Comparison of ENCODE assay signal across 8 cellular contexts in genomic region chr1:245154429-245155185, GRCh38. TPM values are rescaled to one million over a fixed set of nuclear protein-coding genes. Genes with fewer than 3 reads are reported as not detected.
A peak's percentile ranks its signal among the peaks of the same experiment; 100 is the strongest.
DNase-seq lines count a peak whose midpoint lies in the region; ATAC-seq and TF ChIP-seq lines count a peak whose summit lies in the region.

TSS of gene KIF26B (plus strand) at chr1:245154985. CDS start at chr1:245155425, 440 bp downstream.

- H3K27ac Mint-ChIP-seq in CD4-positive, CD25-positive, alpha-beta regulatory T cell = no peak within 1 kb of the TSS

- 0 to 1% (median 0%) methylated on average over 20 to 81 of the region's 81 CpGs for WGBS in spleen, 5 donors

- peaks cover 68% of the 10 kb centered on the region for H3K27me3 Mint-ChIP-seq in CD4-positive, CD25-positive, alpha-beta regulatory T cell

- H3K4me3 ChIP-seq in CD4-positive, CD25-positive, alpha-beta regulatory T cell (ENCODE audit: low read depth, low read length) = peak within 1 kb of the TSS; percentile 55
- H3K4me3 ChIP-seq in HFF-Myc (replicated peaks; ENCODE audit: low read depth, low read length) (peak within 1 kb of the TSS; percentile 65), SJCRH30 (peak within 1 kb of the TSS; percentile 71), breast epithelium (peak within 1 kb of the TSS; percentile 48 to 68 (median 54)), spleen (peak within 1 kb of the TSS; percentile 40 to 77 (median 60))

- peaks cover 36% of the 10 kb centered on the region for H3K27me3 ChIP-seq in CD4-positive, CD25-positive, alpha-beta regulatory T cell (ENCODE audit: control insufficient read depth, insufficient read depth, low read length)
- H3K27me3 ChIP-seq in SJCRH30 (no peaks in the 10 kb centered on the region), breast epithelium (no peaks in the 10 kb centered on the region), spleen (replicated peaks in 1 of 7) (peaks cover 0 to 90% (median 47%) of the 10 kb centered on the region in 7 donors)

- peaks cover 0 to 31% (median 14%) of the 10 kb centered on the region in 4 donors for H3K4me1 Mint-ChIP-seq in CD4-positive, CD25-positive, alpha-beta regulatory T cell

- peak in 2 of 3 donors; percentile 6 to 32 for DNase-seq in CD4-positive, CD25-positive, alpha-beta regulatory T cell
- DNase-seq in HFF-Myc (ENCODE audit: extremely low read depth, low read depth) (no peak), SJCRH30 (peak; percentile 69 to 80), breast epithelium (ENCODE audit: low spot score in 2 of 2) (no peak), inferior parietal cortex (ENCODE audit: extremely low spot score) (peak; percentile 25), spleen (peak; percentile 80)

- ATAC-seq in CD4-positive, CD25-positive, alpha-beta regulatory T cell (ENCODE audit: low read depth in 2 of 2) = no peak
- no peak for ATAC-seq in HG02610 (IDR thresholded peaks at IDR 0.05; ENCODE audit: unreplicated experiment)
- ATAC-seq in GM18511 (IDR thresholded peaks at IDR 0.05; ENCODE audit: unreplicated experiment) = no peak

- H3K9me3 ChIP-seq in CD4-positive, CD25-positive, alpha-beta regulatory T cell (ENCODE audit: control insufficient read depth in 2 of 2, low read length in 2 of 2) = peaks cover 0 to 3% of the 10 kb centered on the region in 2 experiments
- H3K9me3 ChIP-seq in SJCRH30 (replicated peaks) = peaks cover 5% of the 10 kb centered on the region; the same call in 1 of the 2 replicates
- no peaks in the 10 kb centered on the region for H3K9me3 ChIP-seq in breast epithelium
- H3K9me3 ChIP-seq in spleen = peaks cover 0 to 1% (median 0%) of the 10 kb centered on the region in 8 donors

- H3K36me3 ChIP-seq in CD4-positive, CD25-positive, alpha-beta regulatory T cell (ENCODE audit: control insufficient read depth, insufficient read depth, low read length) = no peaks in the 10 kb centered on the region
- H3K36me3 ChIP-seq in SJCRH30 = peaks cover 22% of the 10 kb centered on the region
- H3K36me3 ChIP-seq in breast epithelium = no peaks in the 10 kb centered on the region
- H3K36me3 ChIP-seq in spleen = no peaks in the 10 kb centered on the region

- H3K9me3 Mint-ChIP-seq in CD4-positive, CD25-positive, alpha-beta regulatory T cell = peaks cover 0 to 12% (median 1%) of the 10 kb centered on the region in 7 donors

- intact Hi-C loops in breast epithelium (cut with DNase I; ENCODE audit: low total_unique reads) (no loop called here), spleen (cut with DNase I; ENCODE audit: low total_unique reads) (loop anchor here (5.0 kb wide), 1 partner anchor 848 kb away; no protein-coding TSS in a partner anchor)

- H3K27ac ChIP-seq in CD4-positive, CD25-positive, alpha-beta regulatory T cell (ENCODE audit: insufficient read depth, low read length, poor library complexity, severe bottlenecking) = no peak within 1 kb of the TSS
- peak within 1 kb of the TSS; percentile 81 for H3K27ac ChIP-seq in SJCRH30
- H3K27ac ChIP-seq in breast epithelium = no peak within 1 kb of the TSS
- H3K27ac ChIP-seq in spleen = no peak within 1 kb of the TSS

- H3K36me3 Mint-ChIP-seq in CD4-positive, CD25-positive, alpha-beta regulatory T cell = no peaks in the 10 kb centered on the region

- H3K4me3 Mint-ChIP-seq in CD4-positive, CD25-positive, alpha-beta regulatory T cell = peak within 1 kb of the TSS; percentile 77 to 94 (median 84)

- TF ChIP-seq POLR2A in breast epithelium (IDR thresholded peaks at IDR 0.05) (no peak), spleen (IDR thresholded peaks at IDR 0.05) (no peak)

- no peak for TF ChIP-seq CTCF in HFF-Myc (IDR thresholded peaks at IDR 0.05; ENCODE audit: low read depth, low read length, missing control alignments)
- TF ChIP-seq CTCF in breast epithelium (IDR thresholded peaks at IDR 0.05) = no peak
- no peak for TF ChIP-seq CTCF in spleen (IDR thresholded peaks at IDR 0.05 in 8 of 11, conservative IDR thresholded peaks at IDR 0.05 in 3 of 11)

- peaks cover 42% of the 10 kb centered on the region for H3K4me1 ChIP-seq in CD4-positive, CD25-positive, alpha-beta regulatory T cell (ENCODE audit: control insufficient read depth, insufficient read depth, low read length, poor library complexity, severe bottlenecking)
- H3K4me1 ChIP-seq in SJCRH30 = no peaks in the 10 kb centered on the region
- peaks cover 0 to 10% of the 10 kb centered on the region in 2 donors for H3K4me1 ChIP-seq in breast epithelium
- peaks cover 29 to 48% (median 44%) of the 10 kb centered on the region in 6 donors for H3K4me1 ChIP-seq in spleen

RNA-seq across cellular contexts. Expression of gene KIF26B, which starts in this region (rescaled TPM):
- not detected for total RNA-seq in CD4-positive, CD25-positive, alpha-beta regulatory T cell
- not detected for polyA plus RNA-seq in CD4-positive, CD25-positive, alpha-beta regulatory T cell
- 14.4 and 14.9 TPM in 2 replicates for total RNA-seq in SJCRH30 (2014; rRNA removed; shearing (Covaris generic))
- total RNA-seq in breast epithelium = 1 to 10 TPM in 1 of 3 donors, under 1 TPM in 2; 0.32 to 1.0 (median 0.33) TPM
- 1 to 10 TPM in 4 of 7 donors, under 1 TPM in 2, not detected in 1; 0.41 to 4.5 (median 1.1) TPM for total RNA-seq in spleen
- under 1 TPM; 0.07 to 0.16 (median 0.08) TPM for polyA plus RNA-seq in spleen

Comparison
In these comparisons a context has a peak if more than half of its experiments do, and no peak if none do; other contexts are left out.
1. Peak in DNase-seq and H3K4me3 ChIP-seq in CD4-positive, CD25-positive, alpha-beta regulatory T cell; RNA of the gene not detected or under 1 TPM.
2. DNase-seq: peak in SJCRH30 (2 of 2), inferior parietal cortex (single experiment) and spleen (single experiment); none in HFF-Myc (single experiment) and breast epithelium (0 of 2).
3. Peak in every context shown above with its lines, with median percentiles within 50 percentile points of each other: H3K4me3 ChIP-seq.